18 cellular contexts compared by ENCODE assay signal in the genomic region with DNA sequence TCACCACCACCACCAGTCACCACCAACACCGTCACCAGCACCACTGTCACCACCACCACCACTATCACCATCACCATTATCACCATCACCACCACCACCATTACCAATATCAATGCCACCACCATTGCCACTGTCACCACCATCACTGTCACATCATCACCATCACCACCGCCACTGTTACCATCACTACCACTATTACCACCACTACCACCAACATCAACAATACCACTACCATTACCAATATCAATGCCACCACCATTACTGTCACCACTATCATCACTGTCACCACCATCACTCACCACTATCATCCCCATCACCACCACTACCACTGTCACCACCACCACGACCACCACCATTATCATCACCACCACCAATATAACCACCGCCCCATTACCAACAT. TPM values are rescaled to one million over a fixed set of nuclear protein-coding genes. Genes with fewer than 3 reads are reported as not detected.
A peak's percentile ranks its signal among the peaks of the same experiment; 100 is the strongest.
DNase-seq lines count a peak whose midpoint lies in the region; ATAC-seq and TF ChIP-seq lines count a peak whose summit lies in the region.
"Had no signal": no experiment of that assay in that cellular context is flagged by ENCODE, and none has a peak within 500 bp of the region (broad histone marks: within the 10 kb centered on the region; RNA-seq: fewer than 3 reads in every experiment).

No MANE protein-coding gene starts in this region.

- POLR2A ChIA-PET in activated CD4-positive, alpha-beta T cell treated with anti-CD3 and anti-CD28 coated beads, Interleukin-2, amount 10 ng/mL, durations not matched to agents 7 days and 5 days (lab: Charles Lee) = no interaction called here
- POLR2A ChIA-PET in naive thymus-derived CD8-positive, alpha-beta T cell (lab: Charles Lee) = no interaction called here

- peaks cover 20% of the 10 kb centered on the region for H3K4me1 Mint-ChIP-seq in activated CD4-positive, alpha-beta T cell treated with anti-CD3 and anti-CD28 coated beads, Interleukin-2, amount 10 ng/mL, durations not matched to agents 7 days and 5 days
- peaks cover 26 to 30% of the 10 kb centered on the region in 2 donors for H3K4me1 Mint-ChIP-seq in natural killer cell treated with Interleukin-12 subunit alpha and Interleukin-12 subunit beta and Interleukin-15 and Interleukin-18, amount 100 ng/mL, for 72 hours (ENCODE audit: low read depth in 2 of 2)
- H3K4me1 Mint-ChIP-seq in natural killer cell = peaks cover 25 to 30% of the 10 kb centered on the region in 2 donors
- H3K4me1 Mint-ChIP-seq in progenitor cell of endocrine pancreas (ENCODE audit: low read depth) = peaks cover 8% of the 10 kb centered on the region
- peaks cover 22 to 25% (median 23%) of the 10 kb centered on the region in 4 donors for H3K4me1 Mint-ChIP-seq in naive thymus-derived CD8-positive, alpha-beta T cell

- CTCF ChIA-PET in activated CD4-positive, alpha-beta T cell treated with anti-CD3 and anti-CD28 coated beads, Interleukin-2, amount 10 ng/mL, durations not matched to agents 7 days and 5 days (lab: Charles Lee) = no interaction called here

- DNase-seq in activated CD4-positive, alpha-beta T cell treated with anti-CD3 and anti-CD28 coated beads, Interleukin-2, amount 10 ng/mL, durations not matched to agents 7 days and 5 days = no peak
- DNase-seq in activated CD4-positive, alpha-beta T cell treated with anti-CD3 and anti-CD28 coated beads, Interleukin-2, amount 50 U/mL, for 4 hours = no peak
- DNase-seq in natural killer cell treated with Interleukin-12 subunit alpha and Interleukin-12 subunit beta and Interleukin-15 and Interleukin-18, amount 100 ng/mL, for 72 hours (ENCODE audit: low spot score) = no peak
- DNase-seq in natural killer cell (no peak), posterior vena cava (ENCODE audit: low spot score) (peak; percentile 18), nucleus accumbens (lab: John Stamatoyannopoulos, UW) (no peak), progenitor cell of endocrine pancreas (ENCODE audit: low spot score, unreplicated experiment) (no peak)
- no peak for DNase-seq in naive thymus-derived CD8-positive, alpha-beta T cell
- DNase-seq: GOT3, Karpas-422, MV-4-11, NCI-H1694, NCI-H2081 treated with DMSO at 0.1 percent for 48 hours, NCI-H2171 treated with DMSO at 0.1 percent for 48 hours, NCI-H526, SJCRH30 had no signal

- peaks cover 10% of the 10 kb centered on the region for H3K27me3 Mint-ChIP-seq in activated CD4-positive, alpha-beta T cell treated with anti-CD3 and anti-CD28 coated beads, Interleukin-2, amount 10 ng/mL, durations not matched to agents 7 days and 5 days
- H3K27me3 Mint-ChIP-seq in natural killer cell treated with Interleukin-12 subunit alpha and Interleukin-12 subunit beta and Interleukin-15 and Interleukin-18, amount 100 ng/mL, for 72 hours = peaks cover 6 to 13% of the 10 kb centered on the region in 2 donors
- H3K27me3 Mint-ChIP-seq in natural killer cell (ENCODE audit: low read depth in 2 of 2) (peaks cover 0 to 11% of the 10 kb centered on the region in 2 donors), progenitor cell of endocrine pancreas (peaks cover 6% of the 10 kb centered on the region)
- H3K27me3 Mint-ChIP-seq in naive thymus-derived CD8-positive, alpha-beta T cell = peaks cover 0 to 16% (median 7%) of the 10 kb centered on the region in 5 donors
- H3K27me3 Mint-ChIP-seq: IgD-negative memory B cell had no signal

- H3K27ac Mint-ChIP-seq in activated CD4-positive, alpha-beta T cell treated with anti-CD3 and anti-CD28 coated beads, Interleukin-2, amount 10 ng/mL, durations not matched to agents 7 days and 5 days = peak overlapping the region; percentile 64
- H3K27ac Mint-ChIP-seq in natural killer cell treated with Interleukin-12 subunit alpha and Interleukin-12 subunit beta and Interleukin-15 and Interleukin-18, amount 100 ng/mL, for 72 hours = peak overlapping the region in 1 of 2 donors; percentile 17
- H3K27ac Mint-ChIP-seq in natural killer cell = peak overlapping the region in 1 of 2 donors; percentile 17
- H3K27ac Mint-ChIP-seq in progenitor cell of endocrine pancreas = no peak overlapping the region
- peak overlapping the region in 1 of 10 donors; percentile 90 for H3K27ac Mint-ChIP-seq in naive thymus-derived CD8-positive, alpha-beta T cell
- H3K27ac Mint-ChIP-seq: IgD-negative memory B cell had no signal

- intact Hi-C loops in natural killer cell (cut with micrococcal nuclease) = loop anchor here (10.0 kb wide), 1 partner anchor 140 kb away; no protein-coding TSS in a partner anchor
- intact Hi-C loops in posterior vena cava (cut with DNase I) = loop anchor here (2.0 to 5.0 kb wide), 3 partner anchors 137 to 358 kb away; a partner anchor contains a TSS

- H3K9me3 Mint-ChIP-seq in activated CD4-positive, alpha-beta T cell treated with anti-CD3 and anti-CD28 coated beads, Interleukin-2, amount 10 ng/mL, durations not matched to agents 7 days and 5 days = no peaks in the 10 kb centered on the region
- no peaks in the 10 kb centered on the region for H3K9me3 Mint-ChIP-seq in natural killer cell treated with Interleukin-12 subunit alpha and Interleukin-12 subunit beta and Interleukin-15 and Interleukin-18, amount 100 ng/mL, for 72 hours
- H3K9me3 Mint-ChIP-seq in natural killer cell (no peaks in the 10 kb centered on the region), progenitor cell of endocrine pancreas (ENCODE audit: low read depth) (no peaks in the 10 kb centered on the region)
- no peaks in the 10 kb centered on the region for H3K9me3 Mint-ChIP-seq in naive thymus-derived CD8-positive, alpha-beta T cell
- H3K9me3 Mint-ChIP-seq: IgD-negative memory B cell had no signal

- no peak overlapping the region for H3K4me3 Mint-ChIP-seq in activated CD4-positive, alpha-beta T cell treated with anti-CD3 and anti-CD28 coated beads, Interleukin-2, amount 10 ng/mL, durations not matched to agents 7 days and 5 days
- H3K4me3 Mint-ChIP-seq in natural killer cell treated with Interleukin-12 subunit alpha and Interleukin-12 subunit beta and Interleukin-15 and Interleukin-18, amount 100 ng/mL, for 72 hours = peak overlapping the region; percentile 12
- H3K4me3 Mint-ChIP-seq in natural killer cell (no peak overlapping the region), progenitor cell of endocrine pancreas (ENCODE audit: low read depth) (no peak overlapping the region)
- peak overlapping the region in 1 of 10 donors; percentile 22 for H3K4me3 Mint-ChIP-seq in naive thymus-derived CD8-positive, alpha-beta T cell

- no peaks in the 10 kb centered on the region for H3K36me3 Mint-ChIP-seq in activated CD4-positive, alpha-beta T cell treated with anti-CD3 and anti-CD28 coated beads, Interleukin-2, amount 10 ng/mL, durations not matched to agents 7 days and 5 days (ENCODE audit: low read depth)
- no peaks in the 10 kb centered on the region for H3K36me3 Mint-ChIP-seq in natural killer cell treated with Interleukin-12 subunit alpha and Interleukin-12 subunit beta and Interleukin-15 and Interleukin-18, amount 100 ng/mL, for 72 hours
- H3K36me3 Mint-ChIP-seq in natural killer cell (no peaks in the 10 kb centered on the region), progenitor cell of endocrine pancreas (ENCODE audit: insufficient read depth) (no peaks in the 10 kb centered on the region)
- H3K36me3 Mint-ChIP-seq in naive thymus-derived CD8-positive, alpha-beta T cell = no peaks in the 10 kb centered on the region
- H3K36me3 Mint-ChIP-seq: IgD-negative memory B cell had no signal

- no peak for TF ChIP-seq CTCF in natural killer cell (IDR thresholded peaks at IDR 0.05)
- TF ChIP-seq CTCF in progenitor cell of endocrine pancreas (IDR thresholded peaks at IDR 0.05; ENCODE audit: unreplicated experiment) = no peak

- ATAC-seq in natural killer cell treated with Interleukin-12 subunit alpha and Interleukin-12 subunit beta and Interleukin-15 and Interleukin-18, amount 100 ng/mL, for 72 hours = no peak
- no peak for ATAC-seq in natural killer cell
- no peak for ATAC-seq in naive thymus-derived CD8-positive, alpha-beta T cell
- ATAC-seq: HCT116 had no signal

RNA-seq across cellular contexts. Expression of a gene that starts 14.0 kb away (rescaled TPM):
- total RNA-seq in activated CD4-positive, alpha-beta T cell treated with anti-CD3 and anti-CD28 coated beads, Interleukin-2, amount 10 ng/mL, durations not matched to agents 7 days and 5 days = not detected
- total RNA-seq in natural killer cell treated with Interleukin-12 subunit alpha and Interleukin-12 subunit beta and Interleukin-15 and Interleukin-18, amount 100 ng/mL, for 72 hours = not detected
- under 1 TPM in 1 of 3 donors, not detected in 2; 0.12 TPM for total RNA-seq in natural killer cell
- total RNA-seq in posterior vena cava = 10 to 100 TPM; 13.7 to 26.4 TPM
- 32.0 and 39.8 TPM in 2 replicates for total RNA-seq in progenitor cell of endocrine pancreas
- total RNA-seq in naive thymus-derived CD8-positive, alpha-beta T cell = under 1 TPM in 1 of 2 experiments, not detected in 1; 0.10 TPM
- not detected for polyA plus RNA-seq in naive thymus-derived CD8-positive, alpha-beta T cell
- polyA plus RNA-seq: IgD-negative memory B cell had no signal

RNA-seq across cellular contexts. Expression of a gene that starts 18.1 kb away (rescaled TPM):
- 10 to 100 TPM; 19.7 to 25.8 TPM for total RNA-seq in activated CD4-positive, alpha-beta T cell treated with anti-CD3 and anti-CD28 coated beads, Interleukin-2, amount 10 ng/mL, durations not matched to agents 7 days and 5 days
- 10 to 100 TPM in 1 of 2 donors, 1 to 10 TPM in 1; 8.2 to 12.2 TPM for total RNA-seq in natural killer cell treated with Interleukin-12 subunit alpha and Interleukin-12 subunit beta and Interleukin-15 and Interleukin-18, amount 100 ng/mL, for 72 hours
- total RNA-seq in natural killer cell = 10 to 100 TPM; 12.6 to 20.7 (median 15.8) TPM
- 10 to 100 TPM; 12.3 to 16.1 TPM for total RNA-seq in posterior vena cava
- 19.9 and 21.9 TPM in 2 replicates for total RNA-seq in progenitor cell of endocrine pancreas
- total RNA-seq in naive thymus-derived CD8-positive, alpha-beta T cell = 10 to 100 TPM; 16.4 to 17.1 TPM
- polyA plus RNA-seq in naive thymus-derived CD8-positive, alpha-beta T cell = 10 to 100 TPM; 25.2 to 28.5 (median 27.4) TPM

RNA-seq across cellular contexts. Expression of a gene that starts 41.8 kb away (rescaled TPM):
- 100 to 1,000 TPM; 161 to 201 TPM for total RNA-seq in activated CD4-positive, alpha-beta T cell treated with anti-CD3 and anti-CD28 coated beads, Interleukin-2, amount 10 ng/mL, durations not matched to agents 7 days and 5 days
- total RNA-seq in natural killer cell treated with Interleukin-12 subunit alpha and Interleukin-12 subunit beta and Interleukin-15 and Interleukin-18, amount 100 ng/mL, for 72 hours = 100 to 1,000 TPM; 169 to 222 TPM
- total RNA-seq in natural killer cell = 100 to 1,000 TPM; 152 to 177 (median 177) TPM
- total RNA-seq in posterior vena cava = 100 to 1,000 TPM; 179 to 198 TPM
- 172 and 174 TPM in 2 replicates for total RNA-seq in progenitor cell of endocrine pancreas
- 100 to 1,000 TPM in 1 of 2 experiments, 10 to 100 TPM in 1; 98.5 to 103 TPM for total RNA-seq in naive thymus-derived CD8-positive, alpha-beta T cell
- polyA plus RNA-seq in naive thymus-derived CD8-positive, alpha-beta T cell = 100 to 1,000 TPM; 434 to 524 (median 517) TPM

Comparison
In these comparisons a context has a peak if more than half of its experiments do, and no peak if none do; other contexts are left out.
1. RNA of a gene that starts 14.0 kb away (total RNA-seq): 32.0 to 39.8 TPM in progenitor cell of endocrine pancreas and 13.7 to 26.4 TPM in posterior vena cava; not detected in natural killer cell treated with Interleukin-12 subunit alpha and Interleukin-12 subunit beta and Interleukin-15 and Interleukin-18, amount 100 ng/mL, for 72 hours, 0.10 TPM in naive thymus-derived CD8-positive, alpha-beta T cell, 0.12 TPM in natural killer cell and not detected in activated CD4-positive, alpha-beta T cell treated with anti-CD3 and anti-CD28 coated beads, Interleukin-2, amount 10 ng/mL, durations not matched to agents 7 days and 5 days; every median in the first group is over 10 times any median in the second.